In the genomic region with DNA sequence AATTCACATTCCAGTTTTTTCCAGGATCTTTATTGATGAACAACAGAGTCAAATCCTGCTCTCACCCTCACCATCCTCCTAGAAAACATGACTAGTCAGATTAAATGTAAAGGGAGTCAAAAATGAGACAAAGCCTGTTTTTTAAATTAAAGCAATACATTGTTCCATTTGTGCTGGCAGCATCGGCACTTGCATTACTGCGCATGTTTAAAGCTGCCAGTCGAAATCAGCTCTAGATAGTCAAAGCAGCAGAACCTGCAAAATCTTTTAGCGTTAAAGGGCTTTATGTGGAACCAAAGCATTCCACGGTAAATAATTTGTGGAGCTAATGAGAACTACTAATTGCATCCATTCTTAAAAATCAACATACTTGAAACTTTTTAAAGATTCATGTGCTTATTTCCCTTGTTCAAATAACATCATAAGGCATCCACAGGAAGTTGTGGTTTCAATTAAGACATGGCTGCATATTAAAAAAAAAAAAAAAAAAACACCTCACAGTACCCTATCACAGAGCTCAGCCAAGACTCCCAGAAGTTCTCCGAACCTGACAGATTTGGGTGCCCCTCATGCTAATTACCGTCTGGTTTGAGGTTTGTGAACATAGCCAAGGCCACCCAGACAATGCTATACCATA, we compare ENCODE assay signal across 13 cellular contexts.
DNase-seq lines count a peak whose midpoint lies in the region; ATAC-seq, FAIRE-seq and TF ChIP-seq lines count a peak whose summit lies in the region.
"Had no signal": no experiment of that assay in that cellular context is flagged by ENCODE, and none has a peak within 500 bp of the region (broad histone marks: within the 10 kb centered on the region; RNA-seq: fewer than 3 reads in every experiment).

No MANE protein-coding gene starts in this region.

- ATAC-seq in activated CD4-positive, CD25-positive, alpha-beta regulatory T cell treated with anti-CD3 and anti-CD28 coated beads, Interleukin-2, amount 50 U/mL, for 24 hours = peak; percentile 32 to 53
- ATAC-seq in central memory CD8-positive, alpha-beta T cell (replicated peaks; ENCODE audit: extremely low read depth, poor library complexity, severe bottlenecking) = peak; percentile 77
- ATAC-seq in HG03432 (IDR thresholded peaks at IDR 0.05; ENCODE audit: unreplicated experiment) = no peak
- no peak for ATAC-seq in GM21367 (IDR thresholded peaks at IDR 0.05; ENCODE audit: unreplicated experiment)

- H3K9me3 ChIP-seq in OCI-LY7 (ENCODE audit: low read length) (no peaks in the 10 kb centered on the region), small intestine (ENCODE audit: control insufficient read depth, low read depth) (no peaks in the 10 kb centered on the region)

- no peaks in the 10 kb centered on the region for H4K20me1 ChIP-seq in OCI-LY7 (ENCODE audit: insufficient read depth, low read length)

- peaks cover 44% of the 10 kb centered on the region; the same call in 1 of the 2 replicates for H3K79me2 ChIP-seq in OCI-LY7 (ENCODE audit: insufficient read depth, low read depth, low read length)

- CTCF ChIA-PET in OCI-LY7 (lab: Charles Lee; ENCODE audit: unreplicated experiment) (interaction anchor here (0.6 to 1.2 kb wide), 3 partner anchors 10 to 83 kb away, joined by 3 read pairs; no protein-coding TSS in a partner anchor), HEK293T (lab: Yijun Ruan, JAX) (interaction anchor here (0.6 kb wide), 1 partner anchor 29 kb away, joined by 3 read pairs; no protein-coding TSS in a partner anchor)

- no peak for DNase-seq in activated CD4-positive, CD25-positive, alpha-beta regulatory T cell treated with anti-CD3 and anti-CD28 coated beads, Interleukin-2, amount 50 U/mL, for 72 hours
- peak; percentile 50 for DNase-seq in OCI-LY7 (ENCODE audit: low spot score)
- DNase-seq in central memory CD8-positive, alpha-beta T cell (ENCODE audit: low spot score in 2 of 2) = no peak
- DNase-seq in small intestine = peak; percentile 13
- no peak for DNase-seq in HEK293T (ENCODE audit: extremely low spot score)
- DNase-seq: brain microvascular endothelial cell; mesendoderm; NCI-H526; stimulated activated CD4-positive, alpha-beta T cell treated with anti-CD3 and anti-CD28 coated beads, Interleukin-4, amount 100 ng/mL, for 1 hour had no signal

- BruUV-seq in OCI-LY7 (replicated peaks; lab: Mats Ljungman, UMichigan) = no TSS peak

- no peaks in the 10 kb centered on the region for H3K9me3 Mint-ChIP-seq in central memory CD8-positive, alpha-beta T cell

- POLR2A ChIA-PET in OCI-LY7 (lab: Charles Lee) = interaction anchor here (0.6 to 3.5 kb wide), 18 partner anchors 10 to 396 kb away, joined by 3 to 20 read pairs (median 6); no protein-coding TSS in a partner anchor
- POLR2A ChIA-PET in HEK293T (lab: Yijun Ruan, JAX) = no interaction called here

- H3K4me1 Mint-ChIP-seq in central memory CD8-positive, alpha-beta T cell = peaks cover 27% of the 10 kb centered on the region

- H3K36me3 ChIP-seq in OCI-LY7 (ENCODE audit: insufficient read depth, low read length) (0 out of 2 replicates have a peak, but pooled peaks cover 9% of the 10 kb centered on the region), small intestine (ENCODE audit: control insufficient read depth in 2 of 2, insufficient read depth in 2 of 2, low read length in 2 of 2) (no peaks in the 10 kb centered on the region)
- H3K36me3 ChIP-seq: brain microvascular endothelial cell had no signal

- no peaks in the 10 kb centered on the region for H3K27me3 ChIP-seq in small intestine (ENCODE audit: control insufficient read depth in 2 of 2, insufficient read depth in 2 of 2, low read length in 2 of 2)
- H3K27me3 ChIP-seq: brain microvascular endothelial cell had no signal

- H3K4me3 Mint-ChIP-seq in central memory CD8-positive, alpha-beta T cell = peak overlapping the region; percentile 52

- peak overlapping the region; percentile 64 for H3K27ac Mint-ChIP-seq in central memory CD8-positive, alpha-beta T cell (ENCODE audit: low read depth)

- FAIRE-seq in small intestine (lab: Jason Lieb, UNC) = no peak
- FAIRE-seq: A204.1 had no signal

- intact Hi-C loops in OCI-LY7 (cut with micrococcal nuclease; ENCODE audit: unreplicated experiment) = loop anchor here (2.0 to 10.0 kb wide), 2 partner anchors 36 to 60 kb away; no protein-coding TSS in a partner anchor

- 72 to 92% (median 76%) methylated on average over 7 of the region's 7 CpGs for WGBS in small intestine, 3 donors

- peak overlapping the region; percentile 82 for H3K4me2 ChIP-seq in OCI-LY7 (ENCODE audit: low read length)

- peaks cover 91% of the 10 kb centered on the region for H3K4me1 ChIP-seq in OCI-LY7 (ENCODE audit: insufficient read depth, low read length, poor library complexity, severe bottlenecking)
- no peaks in the 10 kb centered on the region for H3K4me1 ChIP-seq in small intestine (ENCODE audit: control insufficient read depth in 2 of 2, insufficient read depth in 1 of 2, low read depth in 1 of 2, low read length in 1 of 2)

- no peaks in the 10 kb centered on the region for H3K9me2 ChIP-seq in OCI-LY7 (ENCODE audit: insufficient read depth, low read length)

- peaks cover 5% of the 10 kb centered on the region for H3K36me3 Mint-ChIP-seq in central memory CD8-positive, alpha-beta T cell (ENCODE audit: insufficient read depth)

- no peak for TF ChIP-seq CTCF in OCI-LY7 (conservative IDR thresholded peaks at IDR 0.05; ENCODE audit: low read length)

- peak overlapping the region; percentile 46 for H3K4me3 ChIP-seq in OCI-LY7 (ENCODE audit: low read depth, low read length, poor library complexity, severe bottlenecking)
- no peak overlapping the region for H3K4me3 ChIP-seq in small intestine (ENCODE audit: low read depth in 1 of 2, low read length in 2 of 2)

- peak overlapping the region; percentile 73 for H3K27ac ChIP-seq in OCI-LY7 (ENCODE audit: low read depth, low read length, poor library complexity, severe bottlenecking)
- H3K27ac ChIP-seq in small intestine (ENCODE audit: low read depth in 1 of 2, low read length in 1 of 2) = peak overlapping the region in 1 of 2 donors; percentile 67
- H3K27ac ChIP-seq: brain microvascular endothelial cell had no signal

- H3K27me3 Mint-ChIP-seq in central memory CD8-positive, alpha-beta T cell = no peaks in the 10 kb centered on the region

- H2AFZ ChIP-seq in OCI-LY7 (ENCODE audit: low read length) = peak overlapping the region; percentile 7; the same call in 1 of the 2 replicates

TF ChIP-seq in HEK293T, 16 proteins besides CTCF, POLR2A, EP300 and RAD21:
- TF ChIP-seq HDGF (IDR thresholded peaks at IDR 0.05; ENCODE audit: borderline replicate concordance) = no peak
- TF ChIP-seq FOXA1 (IDR thresholded peaks at IDR 0.05) = no peak
- TF ChIP-seq FOXK2 (IDR thresholded peaks at IDR 0.05) = no peak
- TF ChIP-seq ZNF384 (IDR thresholded peaks at IDR 0.05) = no peak

Comparison
In these comparisons a context has a peak if more than half of its experiments do, and no peak if none do; other contexts are left out.
1. ATAC-seq: peak in activated CD4-positive, CD25-positive, alpha-beta regulatory T cell treated with anti-CD3 and anti-CD28 coated beads, Interleukin-2, amount 50 U/mL, for 24 hours (2 of 2) and central memory CD8-positive, alpha-beta T cell (single experiment); none in HG03432 (single experiment) and GM21367 (single experiment).
2. DNase-seq: peak in OCI-LY7 (single experiment) and small intestine (single experiment); none in activated CD4-positive, CD25-positive, alpha-beta regulatory T cell treated with anti-CD3 and anti-CD28 coated beads, Interleukin-2, amount 50 U/mL, for 72 hours (single experiment), central memory CD8-positive, alpha-beta T cell (0 of 2) and HEK293T (single experiment).